In the genomic region with DNA sequence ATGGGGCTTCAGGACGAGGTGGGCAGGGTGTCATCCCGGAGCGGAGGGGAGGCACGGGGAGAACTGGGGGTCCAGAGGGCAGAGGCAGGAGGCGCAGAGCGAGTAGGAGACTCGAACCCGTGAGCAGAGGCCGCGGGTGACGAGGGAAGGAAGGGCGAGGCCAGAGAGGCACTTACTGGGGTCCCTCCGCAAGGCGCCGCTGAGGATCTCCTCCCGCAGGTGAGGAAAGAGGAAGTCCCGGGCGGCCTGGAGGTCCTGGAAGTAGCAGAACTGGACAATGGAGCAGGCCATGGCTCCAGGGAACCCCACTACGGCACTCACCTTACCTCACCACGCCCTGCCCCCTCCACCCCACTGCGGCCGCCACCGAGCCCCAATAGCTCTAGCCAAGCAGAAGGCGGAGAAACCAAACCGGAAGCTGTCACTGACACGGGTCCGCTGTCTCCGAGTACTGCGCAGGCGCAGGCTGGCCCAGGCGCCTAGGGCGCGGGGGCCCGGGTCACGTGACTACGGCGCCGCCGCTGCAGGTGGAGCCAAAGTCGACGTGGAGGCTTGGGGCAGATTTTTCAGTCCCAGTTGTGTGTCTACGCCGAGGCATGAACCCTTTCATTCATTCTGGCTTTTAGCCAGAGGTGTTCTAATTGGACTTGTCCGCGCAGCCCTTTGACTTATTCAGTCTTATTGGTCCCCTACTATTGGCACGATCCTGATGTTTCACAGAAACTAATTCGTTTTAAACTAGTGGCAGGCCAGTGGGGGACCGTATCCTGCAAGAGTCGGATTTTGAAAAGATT, we compare ENCODE assay signal across 8 cellular contexts. TPM values are rescaled to one million over a fixed set of nuclear protein-coding genes. Genes with fewer than 3 reads are reported as not detected.
DNase-seq lines count a peak whose midpoint lies in the region; ATAC-seq and TF ChIP-seq lines count a peak whose summit lies in the region.

A gene with protein sequence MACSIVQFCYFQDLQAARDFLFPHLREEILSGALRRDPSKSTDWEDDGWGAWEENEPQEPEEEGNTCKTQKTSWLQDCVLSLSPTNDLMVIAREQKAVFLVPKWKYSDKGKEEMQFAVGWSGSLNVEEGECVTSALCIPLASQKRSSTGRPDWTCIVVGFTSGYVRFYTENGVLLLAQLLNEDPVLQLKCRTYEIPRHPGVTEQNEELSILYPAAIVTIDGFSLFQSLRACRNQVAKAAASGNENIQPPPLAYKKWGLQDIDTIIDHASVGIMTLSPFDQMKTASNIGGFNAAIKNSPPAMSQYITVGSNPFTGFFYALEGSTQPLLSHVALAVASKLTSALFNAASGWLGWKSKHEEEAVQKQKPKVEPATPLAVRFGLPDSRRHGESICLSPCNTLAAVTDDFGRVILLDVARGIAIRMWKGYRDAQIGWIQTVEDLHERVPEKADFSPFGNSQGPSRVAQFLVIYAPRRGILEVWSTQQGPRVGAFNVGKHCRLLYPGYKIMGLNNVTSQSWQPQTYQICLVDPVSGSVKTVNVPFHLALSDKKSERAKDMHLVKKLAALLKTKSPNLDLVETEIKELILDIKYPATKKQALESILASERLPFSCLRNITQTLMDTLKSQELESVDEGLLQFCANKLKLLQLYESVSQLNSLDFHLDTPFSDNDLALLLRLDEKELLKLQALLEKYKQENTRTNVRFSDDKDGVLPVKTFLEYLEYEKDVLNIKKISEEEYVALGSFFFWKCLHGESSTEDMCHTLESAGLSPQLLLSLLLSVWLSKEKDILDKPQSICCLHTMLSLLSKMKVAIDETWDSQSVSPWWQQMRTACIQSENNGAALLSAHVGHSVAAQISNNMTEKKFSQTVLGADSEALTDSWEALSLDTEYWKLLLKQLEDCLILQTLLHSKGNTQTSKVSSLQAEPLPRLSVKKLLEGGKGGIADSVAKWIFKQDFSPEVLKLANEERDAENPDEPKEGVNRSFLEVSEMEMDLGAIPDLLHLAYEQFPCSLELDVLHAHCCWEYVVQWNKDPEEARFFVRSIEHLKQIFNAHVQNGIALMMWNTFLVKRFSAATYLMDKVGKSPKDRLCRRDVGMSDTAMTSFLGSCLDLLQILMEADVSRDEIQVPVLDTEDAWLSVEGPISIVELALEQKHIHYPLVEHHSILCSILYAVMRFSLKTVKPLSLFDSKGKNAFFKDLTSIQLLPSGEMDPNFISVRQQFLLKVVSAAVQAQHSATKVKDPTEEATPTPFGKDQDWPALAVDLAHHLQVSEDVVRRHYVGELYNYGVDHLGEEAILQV (N-terminal part only) (minus strand): TSS at position 407 of the 794 bp plus-strand sequence. CDS start 116 bp downstream, at position 291.

- ATAC-seq in HG03457 (IDR thresholded peaks at IDR 0.05; ENCODE audit: unreplicated experiment) (peak; percentile 97), left colon (peak; percentile 98)
- peak; percentile 95 for ATAC-seq in activated CD4-positive, alpha-beta T cell treated with anti-CD3 and anti-CD28 coated beads for 36 hours

- POLR2A ChIA-PET in BJ (lab: Charles Lee), result no interaction called here
- POLR2A ChIA-PET in activated CD4-positive, alpha-beta T cell treated with anti-CD3 and anti-CD28 coated beads for 36 hours (lab: Charles Lee), result interaction anchor here (0.6 to 1.4 kb wide), 4 partner anchors 15 to 1987 kb away, joined by 3 to 8 read pairs (median 3); partner anchors contain the start of gene RRP15

- peaks cover 19% of the 10 kb centered on the region for H3K36me3 Mint-ChIP-seq in activated CD4-positive, alpha-beta T cell treated with anti-CD3 and anti-CD28 coated beads for 36 hours (ENCODE audit: low read depth)

- H3K4me3 Mint-ChIP-seq in activated CD4-positive, alpha-beta T cell treated with anti-CD3 and anti-CD28 coated beads for 36 hours, result no peak within 1 kb of the TSS

- peak within 1 kb of the TSS; percentile 91 for H3K4me3 ChIP-seq in BJ (ENCODE audit: low read depth, low read length)
- H3K4me3 ChIP-seq in coronary artery, result peak within 1 kb of the TSS; percentile 96

- no peaks in the 10 kb centered on the region for H3K9me3 Mint-ChIP-seq in activated CD4-positive, alpha-beta T cell treated with anti-CD3 and anti-CD28 coated beads for 36 hours (ENCODE audit: low read depth)

- no peaks in the 10 kb centered on the region for H3K36me3 ChIP-seq in BJ (ENCODE audit: control insufficient read depth, insufficient read depth, low read length)

- peak; percentile 49 for DNase-seq in BJ (ENCODE audit: low read depth)
- DNase-seq in GM19240 (ENCODE audit: insufficient read length, low spot score), result peak; percentile 85
- DNase-seq in NCI-H524 (lab: John Stamatoyannopoulos, UW), result peak; percentile 91 to 95
- peak; percentile 98 for DNase-seq in activated CD4-positive, alpha-beta T cell treated with anti-CD3 and anti-CD28 coated beads for 36 hours
- peak; percentile 95 for DNase-seq in coronary artery (ENCODE audit: low spot score)
- DNase-seq in left colon, result peak; percentile 96 to 97
- DNase-seq in stimulated activated CD4-positive, alpha-beta T cell treated with anti-CD3 and anti-CD28 coated beads, Interleukin-1b, Interleukin-23, amount 100 ng/mL, for 48 hours, result peak; percentile 96

- no peak for TF ChIP-seq CTCF in BJ (IDR thresholded peaks at IDR 0.05; ENCODE audit: insufficient read depth, low read depth, low read length)
- TF ChIP-seq CTCF in coronary artery (IDR thresholded peaks at IDR 0.05), result no peak

- intact Hi-C loops in activated CD4-positive, alpha-beta T cell treated with anti-CD3 and anti-CD28 coated beads for 36 hours (cut with DNase I, micrococcal nuclease), result loop anchor here (1.0 to 10.0 kb wide), 7 partner anchors 49 to 1987 kb away; partner anchors contain the start of genes IARS2 (in 2 of the 2), EPRS1 (in 1 of the 2) and RRP15 (in 1 of the 2)
- intact Hi-C loops in left colon (cut with DNase I, micrococcal nuclease), result no loop called here

- H3K27me3 Mint-ChIP-seq in activated CD4-positive, alpha-beta T cell treated with anti-CD3 and anti-CD28 coated beads for 36 hours, result peaks cover 4% of the 10 kb centered on the region

- peaks cover 14% of the 10 kb centered on the region for H3K4me1 Mint-ChIP-seq in activated CD4-positive, alpha-beta T cell treated with anti-CD3 and anti-CD28 coated beads for 36 hours

- CTCF ChIA-PET in BJ (lab: Yijun Ruan, JAX), result interaction anchor here (0.5 to 1.3 kb wide), 3 partner anchors 10 to 505 kb away, joined by 3 to 4 read pairs (median 3); no protein-coding TSS in a partner anchor
- CTCF ChIA-PET in activated CD4-positive, alpha-beta T cell treated with anti-CD3 and anti-CD28 coated beads for 36 hours (lab: Charles Lee), result no interaction called here

- H3K27me3 ChIP-seq in BJ (ENCODE audit: control insufficient read depth, insufficient read depth, low read length), result 0 out of 2 replicates have a peak, but pooled peaks cover 1% of the 10 kb centered on the region

- peak within 1 kb of the TSS; percentile 87 to 91 for H3K27ac ChIP-seq in coronary artery

- no peak within 1 kb of the TSS for H3K27ac Mint-ChIP-seq in activated CD4-positive, alpha-beta T cell treated with anti-CD3 and anti-CD28 coated beads for 36 hours

RNA-seq across cellular contexts. Expression of the gene that starts here (rescaled TPM):
- 25.1 and 50.0 TPM in 2 replicates for polyA plus RNA-seq in BJ (2011; rRNA removed)
- polyA minus RNA-seq in BJ (2011; rRNA and poly(A)+ RNA removed), result 43.9 and 64.5 TPM in 2 replicates
- 10 to 100 TPM; 50.6 to 67.3 TPM for total RNA-seq in activated CD4-positive, alpha-beta T cell treated with anti-CD3 and anti-CD28 coated beads for 36 hours
- 10 to 100 TPM; 30.7 to 33.1 TPM for total RNA-seq in left colon

Comparison
In these comparisons a context has a peak if more than half of its experiments do, and no peak if none do; other contexts are left out.
1. Peak in every context shown above with its lines: DNase-seq, ATAC-seq, H3K4me3 ChIP-seq and H3K27ac ChIP-seq.
2. intact Hi-C loops: an anchor here in activated CD4-positive, alpha-beta T cell treated with anti-CD3 and anti-CD28 coated beads for 36 hours (1.0 to 10.0 kb wide); none called in left colon.